ENCODE assay signal across 9 cellular contexts in genomic region chr18:3456686-3457069, GRCh38. TPM values are rescaled to one million over a fixed set of nuclear protein-coding genes. Genes with fewer than 3 reads are reported as not detected.
DNase-seq lines count a peak whose midpoint lies in the region; ATAC-seq and TF ChIP-seq lines count a peak whose summit lies in the region.
"Had no signal": no experiment of that assay in that cellular context is flagged by ENCODE, and none has a peak within 500 bp of the region (broad histone marks: within the 10 kb centered on the region; RNA-seq: fewer than 3 reads in every experiment).

No MANE protein-coding gene starts in this region.

- no peaks in the 10 kb centered on the region for H3K36me3 ChIP-seq in colonic mucosa
- H3K36me3 ChIP-seq in mucosa of descending colon (ENCODE audit: low read depth): no peaks in the 10 kb centered on the region

- DNase-seq in COR-L47 (lab: John Stamatoyannopoulos, UW): peak; percentile 35
- peak; percentile 59 for DNase-seq in LoVo (ENCODE audit: low spot score)
- DNase-seq in colonic mucosa: peak; percentile 58
- DNase-seq in mucosa of descending colon: peak in 1 of 3 donors; percentile 47
- DNase-seq in foreskin fibroblast: no peak
- DNase-seq: KG1 had no signal

- H3K27ac ChIP-seq in colonic mucosa: peak overlapping the region; percentile 100

- H3K4me3 ChIP-seq in colonic mucosa (no peak overlapping the region), mucosa of descending colon (no peak overlapping the region), foreskin fibroblast (ENCODE audit: low read depth in 1 of 2, low read length in 2 of 2) (no peak overlapping the region)

- H3K27me3 ChIP-seq in colonic mucosa: no peaks in the 10 kb centered on the region

- TF ChIP-seq POLR2A in GM18505 (IDR thresholded peaks at IDR 0.05; ENCODE audit: borderline replicate concordance, extremely low read depth, insufficient read depth, insufficient read length): no peak

- H3K4me1 ChIP-seq in colonic mucosa (peaks cover 13% of the 10 kb centered on the region), mucosa of descending colon (ENCODE audit: low read depth) (peaks cover 35% of the 10 kb centered on the region)

- ATAC-seq in mucosa of descending colon (peak; percentile 74), HG03159 (IDR thresholded peaks at IDR 0.05; ENCODE audit: unreplicated experiment) (no peak), GM21367 (IDR thresholded peaks at IDR 0.05; ENCODE audit: unreplicated experiment) (no peak), GM18505 (IDR thresholded peaks at IDR 0.05; ENCODE audit: unreplicated experiment) (no peak)

- H3K9ac ChIP-seq in colonic mucosa (ENCODE audit: low read depth in 2 of 2, low read length in 2 of 2): peak overlapping the region in 1 of 2 donors; percentile 100

- H3K9me3 ChIP-seq in colonic mucosa: no peaks in the 10 kb centered on the region
- H3K9me3 ChIP-seq in mucosa of descending colon: no peaks in the 10 kb centered on the region

- intact Hi-C loops in colonic mucosa (cut with DNase I) (loop anchor here (5.0 kb wide), 1 partner anchor 174 kb away; no protein-coding TSS in a partner anchor), mucosa of descending colon (cut with DNase I, micrococcal nuclease) (loop anchor here in 1 of 2 donors (10.0 kb wide), 1 partner anchor 208 kb away; no protein-coding TSS in a partner anchor)

- TF ChIP-seq CTCF in colonic mucosa (IDR thresholded peaks at IDR 0.05): no peak
- no peak for TF ChIP-seq CTCF in mucosa of descending colon (IDR thresholded peaks at IDR 0.05)
- no peak for TF ChIP-seq CTCF in foreskin fibroblast (IDR thresholded peaks at IDR 0.05; ENCODE audit: low read depth, low read length)

RNA-seq across cellular contexts. Expression of gene TGIF1, which starts 6.7 kb away (rescaled TPM):
- total RNA-seq in colonic mucosa: 10 to 100 TPM; 68.0 to 80.6 TPM
- 10 to 100 TPM; 37.1 to 67.2 (median 59.1) TPM for total RNA-seq in mucosa of descending colon

Comparison
In these comparisons a context has a peak if more than half of its experiments do, and no peak if none do; other contexts are left out.
1. DNase-seq: peak in COR-L47 (single experiment), LoVo (single experiment) and colonic mucosa (single experiment); none in foreskin fibroblast (0 of 2).